In the genomic region with DNA sequence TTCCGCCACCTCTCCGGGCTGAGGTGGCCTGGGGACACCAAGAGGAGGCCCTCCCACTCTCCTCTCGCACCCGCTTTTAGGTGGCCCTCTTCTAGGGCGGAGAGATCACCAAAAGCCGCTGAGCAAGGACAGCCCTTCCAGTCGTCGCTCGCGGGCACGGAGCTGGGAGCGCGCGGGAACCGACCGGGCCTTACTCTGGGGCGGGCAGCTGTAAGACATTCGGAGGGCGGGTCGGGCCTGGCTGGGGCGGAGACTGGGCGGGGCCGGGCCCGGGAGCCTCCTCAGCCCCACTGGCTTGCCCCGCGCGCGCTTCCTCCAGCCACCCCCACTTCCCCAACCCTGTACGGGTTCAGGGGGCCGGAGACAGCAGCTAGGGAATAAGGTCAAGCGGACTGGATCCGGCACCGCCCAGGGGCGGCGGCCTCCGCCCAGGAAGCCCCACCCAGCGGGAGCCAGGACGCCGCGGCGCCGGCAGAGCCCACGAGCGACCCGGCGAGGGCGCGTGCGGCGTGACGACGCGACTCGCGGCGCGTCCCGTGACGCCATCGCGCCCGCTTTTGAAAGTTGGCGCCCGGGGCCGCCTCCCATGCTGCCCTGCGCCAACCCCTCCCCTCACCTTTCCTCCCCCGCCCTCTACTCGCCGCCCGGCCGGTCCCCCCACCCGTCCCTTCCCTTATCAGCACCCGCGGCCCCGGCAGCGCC, we compare ENCODE assay signal across 8 cellular contexts. TPM values are rescaled to one million over a fixed set of nuclear protein-coding genes. Genes with fewer than 3 reads are reported as not detected.
A peak's percentile ranks its signal among the peaks of the same experiment; 100 is the strongest.
DNase-seq lines count a peak whose midpoint lies in the region; ATAC-seq and TF ChIP-seq lines count a peak whose summit lies in the region.

No MANE protein-coding gene starts in this region.

- H3K4me3 Mint-ChIP-seq in activated naive CD8-positive, alpha-beta T cell, result peak overlapping the region; percentile 88

- peak overlapping the region; percentile 98 for H3K27ac ChIP-seq in ovary
- peak overlapping the region; percentile 100 for H3K27ac ChIP-seq in thymus (ENCODE audit: low read depth)

- ATAC-seq in HG02588 (IDR thresholded peaks at IDR 0.05; ENCODE audit: unreplicated experiment) (peak; percentile 77), SK-N-SH treated with all-trans-retinoic acid at 6 μM for 48 hours (peak; percentile 94), Right ventricle myocardium inferior (peak; percentile 95)

- H3K9me3 ChIP-seq in ovary (no peaks in the 10 kb centered on the region), thymus (ENCODE audit: control insufficient read depth) (no peaks in the 10 kb centered on the region)

- H3K4me1 Mint-ChIP-seq in activated naive CD8-positive, alpha-beta T cell (ENCODE audit: low read depth), result peaks cover 42% of the 10 kb centered on the region

- peak overlapping the region; percentile 67 for H3K4me3 ChIP-seq in NB4 (ENCODE audit: low read depth, low read length)
- H3K4me3 ChIP-seq in ovary, result peak overlapping the region; percentile 89
- H3K4me3 ChIP-seq in thymus (ENCODE audit: low read length), result peak overlapping the region; percentile 98

- H3K36me3 ChIP-seq in ovary, result no peaks in the 10 kb centered on the region
- peaks cover 3% of the 10 kb centered on the region for H3K36me3 ChIP-seq in thymus (ENCODE audit: control insufficient read depth, insufficient read depth)

- H3K27ac Mint-ChIP-seq in activated naive CD8-positive, alpha-beta T cell, result peak overlapping the region; percentile 89

- peak; percentile 81 for TF ChIP-seq POLR2A in NB4 (IDR thresholded peaks at IDR 0.05; ENCODE audit: extremely low read depth, insufficient read length)
- TF ChIP-seq POLR2A in ovary (IDR thresholded peaks at IDR 0.05), result no peak

- no peaks in the 10 kb centered on the region for H3K9me3 Mint-ChIP-seq in activated naive CD8-positive, alpha-beta T cell (ENCODE audit: low read depth)

- TF ChIP-seq CTCF in GM10266 (IDR thresholded peaks at IDR 0.05; ENCODE audit: control insufficient read depth, insufficient read depth, low read depth, missing control alignments) (no peak), NB4 (IDR thresholded peaks at IDR 0.05; ENCODE audit: low read depth, low read length) (no peak), ovary (IDR thresholded peaks at IDR 0.05) (no peak)

- peaks cover 4% of the 10 kb centered on the region for H3K4me1 ChIP-seq in ovary (ENCODE audit: insufficient read depth)
- H3K4me1 ChIP-seq in thymus (ENCODE audit: control insufficient read depth, insufficient read depth, low read length), result peaks cover 18% of the 10 kb centered on the region

- intact Hi-C loops in Right ventricle myocardium inferior (cut with DNase I), result loop anchor here (1.0 to 2.0 kb wide), 6 partner anchors 15 to 105 kb away; no protein-coding TSS in a partner anchor
- intact Hi-C loops in ovary (cut with DNase I), result loop anchor here in 3 of 4 donors (2.0 to 5.0 kb wide), 5 partner anchors 33 to 105 kb away; a partner anchor contains a TSS

- no peaks in the 10 kb centered on the region for H3K27me3 ChIP-seq in ovary
- H3K27me3 ChIP-seq in thymus (ENCODE audit: control insufficient read depth, insufficient read depth), result no peaks in the 10 kb centered on the region

- DNase-seq in GM10266 (ENCODE audit: extremely low spot score) (peak; percentile 98), NB4 (ENCODE audit: low read depth) (peak; percentile 99), Right ventricle myocardium inferior (ENCODE audit: missing footprints) (peak; percentile 99), ovary (peak; percentile 94 to 96 (median 95))

- no peak for TF ChIP-seq EP300 in ovary (IDR thresholded peaks at IDR 0.05)

- peaks cover 2% of the 10 kb centered on the region for H3K36me3 Mint-ChIP-seq in activated naive CD8-positive, alpha-beta T cell

- 0 to 1% (median 0%) methylated on average over 31 to 76 of the region's 76 CpGs for WGBS in ovary, 3 donors
- under 1% methylated on average over 76 of the region's 76 CpGs for WGBS in thymus

- no peaks in the 10 kb centered on the region for H3K27me3 Mint-ChIP-seq in activated naive CD8-positive, alpha-beta T cell

TF ChIP-seq in SK-N-SH treated with all-trans-retinoic acid at 6 μM for 48 hours, 23 proteins besides CTCF, POLR2A, EP300 and RAD21:
- no peak for TF ChIP-seq OSR1 (CRISPR knock-in tag; IDR thresholded peaks at IDR 0.05)
- TF ChIP-seq, protein P1, sequence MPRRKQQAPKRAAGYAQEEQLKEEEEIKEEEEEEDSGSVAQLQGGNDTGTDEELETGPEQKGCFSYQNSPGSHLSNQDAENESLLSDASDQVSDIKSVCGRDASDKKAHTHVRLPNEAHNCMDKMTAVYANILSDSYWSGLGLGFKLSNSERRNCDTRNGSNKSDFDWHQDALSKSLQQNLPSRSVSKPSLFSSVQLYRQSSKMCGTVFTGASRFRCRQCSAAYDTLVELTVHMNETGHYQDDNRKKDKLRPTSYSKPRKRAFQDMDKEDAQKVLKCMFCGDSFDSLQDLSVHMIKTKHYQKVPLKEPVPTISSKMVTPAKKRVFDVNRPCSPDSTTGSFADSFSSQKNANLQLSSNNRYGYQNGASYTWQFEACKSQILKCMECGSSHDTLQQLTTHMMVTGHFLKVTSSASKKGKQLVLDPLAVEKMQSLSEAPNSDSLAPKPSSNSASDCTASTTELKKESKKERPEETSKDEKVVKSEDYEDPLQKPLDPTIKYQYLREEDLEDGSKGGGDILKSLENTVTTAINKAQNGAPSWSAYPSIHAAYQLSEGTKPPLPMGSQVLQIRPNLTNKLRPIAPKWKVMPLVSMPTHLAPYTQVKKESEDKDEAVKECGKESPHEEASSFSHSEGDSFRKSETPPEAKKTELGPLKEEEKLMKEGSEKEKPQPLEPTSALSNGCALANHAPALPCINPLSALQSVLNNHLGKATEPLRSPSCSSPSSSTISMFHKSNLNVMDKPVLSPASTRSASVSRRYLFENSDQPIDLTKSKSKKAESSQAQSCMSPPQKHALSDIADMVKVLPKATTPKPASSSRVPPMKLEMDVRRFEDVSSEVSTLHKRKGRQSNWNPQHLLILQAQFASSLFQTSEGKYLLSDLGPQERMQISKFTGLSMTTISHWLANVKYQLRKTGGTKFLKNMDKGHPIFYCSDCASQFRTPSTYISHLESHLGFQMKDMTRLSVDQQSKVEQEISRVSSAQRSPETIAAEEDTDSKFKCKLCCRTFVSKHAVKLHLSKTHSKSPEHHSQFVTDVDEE (CRISPR knock-in tag; IDR thresholded peaks at IDR 0.05), result peak; percentile 15; the same call in 1 of the 2 replicates

RNA-seq across cellular contexts. Expression of a gene that starts 0.4 kb away (rescaled TPM):
- 28.2 TPM for total RNA-seq in Right ventricle myocardium inferior
- 10 to 100 TPM; 21.0 to 47.6 (median 42.2) TPM for total RNA-seq in ovary
- 10 to 100 TPM; 26.8 to 48.4 TPM for polyA plus RNA-seq in ovary
- polyA plus RNA-seq in thymus, result 44.5 TPM

RNA-seq across cellular contexts. Expression of a gene that starts 33.3 kb away (rescaled TPM):
- 68.4 TPM for total RNA-seq in Right ventricle myocardium inferior
- total RNA-seq in ovary, result 10 to 100 TPM; 22.3 to 96.3 (median 85.6) TPM
- polyA plus RNA-seq in ovary, result 10 to 100 TPM; 31.9 to 38.7 TPM
- 25.4 TPM for polyA plus RNA-seq in thymus

Comparison
In these comparisons a context has a peak if more than half of its experiments do, and no peak if none do; other contexts are left out.
1. Peak in every context shown above with its lines: DNase-seq, ATAC-seq, H3K4me3 ChIP-seq and H3K27ac ChIP-seq.